20 cellular contexts compared by ENCODE assay signal in the genomic region with DNA sequence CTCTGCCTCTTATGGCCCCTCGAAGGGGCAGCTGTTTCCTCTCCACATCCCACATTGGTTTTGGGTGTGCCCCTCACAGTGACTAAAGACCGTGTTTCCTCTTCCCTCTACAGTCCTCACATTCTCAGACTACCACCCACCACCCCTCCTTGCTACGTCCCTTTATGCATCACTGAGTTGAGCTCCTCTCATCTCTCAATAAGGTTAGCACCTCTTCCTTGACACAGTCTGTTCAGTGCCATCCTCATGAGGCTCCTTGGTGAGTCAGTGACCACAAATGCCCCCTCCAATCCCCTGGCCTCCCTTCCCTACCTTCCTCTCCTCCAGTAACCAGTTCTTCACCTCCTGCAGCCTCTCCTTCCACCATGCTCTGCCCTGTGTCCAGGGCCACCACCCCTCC.
DNase-seq lines count a peak whose midpoint lies in the region; ATAC-seq lines count a peak whose summit lies in the region.
"Had no signal": no experiment of that assay in that cellular context is flagged by ENCODE, and none has a peak within 500 bp of the region (broad histone marks: within the 10 kb centered on the region; RNA-seq: fewer than 3 reads in every experiment).

No MANE protein-coding gene starts in this region.

- ATAC-seq in naive B cell (ENCODE audit: low read depth in 2 of 2) (peak; percentile 82 to 83), HG03571 (IDR thresholded peaks at IDR 0.05; ENCODE audit: unreplicated experiment) (no peak)
- ATAC-seq in stimulated activated naive B cell treated with anti-CD40 and anti-IgM and Interleukin-4, amounts not matched to agents 10 μg/mL and 1 μg/mL and 100 μg/mL, for 72 hours (replicated peaks): peak; percentile 48 to 75
- ATAC-seq: Panc1 had no signal

- DNase-seq in glomerular visceral epithelial cell (ENCODE audit: extremely low spot score) (peak; percentile 9), naive B cell (peak; percentile 44), SKM-1 treated with dmso at 0.1 percent for 144 hours (lab: John Stamatoyannopoulos, UW; ENCODE audit: unreplicated experiment) (no peak), NOMO-1 (lab: John Stamatoyannopoulos, UW; ENCODE audit: unreplicated experiment in 2 of 2) (no peak)
- peak; percentile 7 for DNase-seq in stimulated activated naive B cell treated with anti-CD40 and anti-IgM and Interleukin-4, amounts not matched to agents 10 μg/mL and 1 μg/mL and 100 μg/mL, for 72 hours
- DNase-seq: Calu3, DMS79 treated with DMSO at 0.1 percent for 48 hours, GF-D8, GOT3, Karpas-422, NCI-H1092 treated with DMSO at 0.1 percent for 48 hours, NCI-H1436 treated with DMSO at 0.1 percent for 48 hours, NCI-H1930, NCI-H446, NCI-H524 treated with DMSO at 0.1 percent for 48 hours, NCI-H774, SHP77 had no signal

- H3K27ac Mint-ChIP-seq in IgD-negative memory B cell: peak overlapping the region in 2 of 3 donors; percentile 27 to 54
- peak overlapping the region; percentile 83 to 98 (median 92) for H3K27ac Mint-ChIP-seq in naive B cell
- peak overlapping the region; percentile 6 for H3K27ac Mint-ChIP-seq in stimulated activated naive B cell treated with anti-CD40 and anti-IgM and Interleukin-4, amounts not matched to agents 10 μg/mL and 1 μg/mL and 100 μg/mL, for 72 hours

- H3K4me3 Mint-ChIP-seq in IgD-negative memory B cell: peak overlapping the region; percentile 0 to 91 (median 56)
- H3K4me3 Mint-ChIP-seq in naive B cell: peak overlapping the region; percentile 55 to 89 (median 74)
- H3K4me3 Mint-ChIP-seq in stimulated activated naive B cell treated with anti-CD40 and anti-IgM and Interleukin-4, amounts not matched to agents 10 μg/mL and 1 μg/mL and 100 μg/mL, for 72 hours: peak overlapping the region; percentile 2 to 35

- H3K9me3 Mint-ChIP-seq in IgD-negative memory B cell: peaks cover 0 to 4% (median 3%) of the 10 kb centered on the region in 3 donors
- peaks cover 3 to 12% (median 8%) of the 10 kb centered on the region in 7 donors for H3K9me3 Mint-ChIP-seq in naive B cell
- peaks cover 5% of the 10 kb centered on the region in 2 donors for H3K9me3 Mint-ChIP-seq in stimulated activated naive B cell treated with anti-CD40 and anti-IgM and Interleukin-4, amounts not matched to agents 10 μg/mL and 1 μg/mL and 100 μg/mL, for 72 hours

- H3K36me3 Mint-ChIP-seq in IgD-negative memory B cell: no peaks in the 10 kb centered on the region
- H3K36me3 Mint-ChIP-seq in naive B cell: peaks cover 6 to 19% of the 10 kb centered on the region in 2 donors
- peaks cover 0 to 3% of the 10 kb centered on the region in 2 donors for H3K36me3 Mint-ChIP-seq in stimulated activated naive B cell treated with anti-CD40 and anti-IgM and Interleukin-4, amounts not matched to agents 10 μg/mL and 1 μg/mL and 100 μg/mL, for 72 hours

- peaks cover 37 to 54% (median 50%) of the 10 kb centered on the region in 3 donors for H3K4me1 Mint-ChIP-seq in IgD-negative memory B cell
- peaks cover 72 to 88% (median 81%) of the 10 kb centered on the region in 3 donors for H3K4me1 Mint-ChIP-seq in naive B cell
- peaks cover 47 to 68% of the 10 kb centered on the region in 2 donors for H3K4me1 Mint-ChIP-seq in stimulated activated naive B cell treated with anti-CD40 and anti-IgM and Interleukin-4, amounts not matched to agents 10 μg/mL and 1 μg/mL and 100 μg/mL, for 72 hours

- H3K27me3 Mint-ChIP-seq in IgD-negative memory B cell (no peaks in the 10 kb centered on the region), naive B cell (no peaks in the 10 kb centered on the region)
- H3K27me3 Mint-ChIP-seq in stimulated activated naive B cell treated with anti-CD40 and anti-IgM and Interleukin-4, amounts not matched to agents 10 μg/mL and 1 μg/mL and 100 μg/mL, for 72 hours: no peaks in the 10 kb centered on the region

Comparison
In these comparisons a context has a peak if more than half of its experiments do, and no peak if none do; other contexts are left out.
1. H3K27ac Mint-ChIP-seq: peak in every context shown above with its lines; median percentile 92 in naive B cell; 40 in IgD-negative memory B cell; 6 in stimulated activated naive B cell treated with anti-CD40 and anti-IgM and Interleukin-4, amounts not matched to agents 10 μg/mL and 1 μg/mL and 100 μg/mL, for 72 hours.
2. H3K4me3 Mint-ChIP-seq: peak in every context shown above with its lines; median percentile 74 in naive B cell; 56 in IgD-negative memory B cell; 18 in stimulated activated naive B cell treated with anti-CD40 and anti-IgM and Interleukin-4, amounts not matched to agents 10 μg/mL and 1 μg/mL and 100 μg/mL, for 72 hours.
3. DNase-seq: peak in glomerular visceral epithelial cell (single experiment), naive B cell (single experiment) and stimulated activated naive B cell treated with anti-CD40 and anti-IgM and Interleukin-4, amounts not matched to agents 10 μg/mL and 1 μg/mL and 100 μg/mL, for 72 hours (single experiment); none in SKM-1 treated with dmso at 0.1 percent for 144 hours (single experiment) and NOMO-1 (0 of 2).